In genomic region chr19:6718741-6719539, GRCh38 we compare ENCODE assay signal across 1 cellular context.
TF ChIP-seq lines count a peak whose summit lies in the region.

No MANE protein-coding gene starts in this region.

TF ChIP-seq in HCT116, 20 proteins besides CTCF, POLR2A, EP300 and RAD21 (continued from another document):
- no peak for TF ChIP-seq ATF3 (IDR thresholded peaks at IDR 0.05)
